In genomic region chr19:37317403-37318209, GRCh38 we compare ENCODE assay signal across 8 cellular contexts. TPM values are rescaled to one million over a fixed set of nuclear protein-coding genes. Genes with fewer than 3 reads are reported as not detected.
DNase-seq lines count a peak whose midpoint lies in the region; ATAC-seq and TF ChIP-seq lines count a peak whose summit lies in the region.

No MANE protein-coding gene starts in this region.

- H3K4me1 Mint-ChIP-seq in Caco-2 (ENCODE audit: low read depth, unreplicated experiment) (no peaks in the 10 kb centered on the region), endodermal cell (peaks cover 39% of the 10 kb centered on the region)

- peak; percentile 91 to 95 for DNase-seq in Caco-2
- peak; percentile 96 for DNase-seq in HT1080 (ENCODE audit: low read depth)
- DNase-seq in NOMO-1 treated with DMSO at 0.1 percent for 48 hours (lab: John Stamatoyannopoulos, UW; ENCODE audit: unreplicated experiment) = peak; percentile 99
- peak; percentile 75 for DNase-seq in activated CD8-positive, alpha-beta memory T cell treated with anti-CD3 and anti-CD28 coated beads, Interleukin-2, amount 50 U/mL, for 1 hour (ENCODE audit: extremely low read depth)
- DNase-seq in endodermal cell = peak; percentile 98
- peak; percentile 98 for DNase-seq in mesenteric fat pad (ENCODE audit: low spot score)
- peak; percentile 75 for DNase-seq in stimulated activated CD8-positive, alpha-beta memory T cell treated with anti-CD3 and anti-CD28 coated beads, Interleukin-15, amount 100 ng/mL, for 24 hours (ENCODE audit: low read depth)

- peak overlapping the region; percentile 87 for H3K9ac ChIP-seq in endodermal cell (ENCODE audit: extremely low read depth, low read length, poor library complexity, severe bottlenecking)

- H3K4me3 Mint-ChIP-seq in Caco-2 (ENCODE audit: unreplicated experiment) (peak overlapping the region; percentile 86), endodermal cell (peak overlapping the region; percentile 95)

- peaks cover 27% of the 10 kb centered on the region for H3K36me3 Mint-ChIP-seq in Caco-2 (ENCODE audit: insufficient read depth, unreplicated experiment)
- H3K36me3 Mint-ChIP-seq in endodermal cell (ENCODE audit: low read depth) = peaks cover 27% of the 10 kb centered on the region

- H3K4me3 ChIP-seq in Caco-2 (ENCODE audit: low read depth, low read length) (peak overlapping the region; percentile 84), endodermal cell (ENCODE audit: low read length) (peak overlapping the region; percentile 96)

- H3K27ac Mint-ChIP-seq in Caco-2 (ENCODE audit: unreplicated experiment) (peak overlapping the region; percentile 90), endodermal cell (peak overlapping the region; percentile 98)

- BruUV-seq in Caco-2 (replicated peaks; lab: Mats Ljungman, UMichigan) = no TSS peak

- CTCF ChIA-PET in Caco-2 (lab: Charles Lee) = no interaction called here

- peak in 1 of 2 experiments; percentile 33 for TF ChIP-seq CTCF in Caco-2 (IDR thresholded peaks at IDR 0.05; ENCODE audit: insufficient read depth in 1 of 2, low read depth in 1 of 2, low read length in 1 of 2, severe bottlenecking in 1 of 2, unreplicated experiment in 1 of 2)
- peak; percentile 53 for TF ChIP-seq CTCF in endodermal cell (conservative IDR thresholded peaks at IDR 0.05)

- intact Hi-C loops in Caco-2 (cut with micrococcal nuclease; ENCODE audit: unreplicated experiment) = loop anchor here (2.0 kb wide), 1 partner anchor 53 kb away; the partner anchor contains the start of gene ZNF527

- H3K36me3 ChIP-seq in Caco-2 (ENCODE audit: control insufficient read depth, insufficient read depth, low read length) (no peaks in the 10 kb centered on the region), endodermal cell (ENCODE audit: control insufficient read depth, insufficient read depth, low read length) (peaks cover 13% of the 10 kb centered on the region)

- WGBS in endodermal cell (ENCODE audit: insufficient coverage in 1 of 2, insufficient read length in 1 of 2), 2 experiments = 0% methylated on average over 36 to 57 of the region's 57 CpGs

- POLR2A ChIA-PET in Caco-2 (lab: Charles Lee) = interaction anchor here (0.6 to 1.0 kb wide), 2 partner anchors 53 to 277 kb away, joined by 3 to 4 read pairs; partner anchors contain the start of genes ZNF527, ZNF540 and ZNF571

- no peaks in the 10 kb centered on the region for H3K27me3 Mint-ChIP-seq in Caco-2 (ENCODE audit: insufficient read depth, unreplicated experiment)
- H3K27me3 Mint-ChIP-seq in endodermal cell (ENCODE audit: insufficient read depth) = no peaks in the 10 kb centered on the region

- H3K9me3 Mint-ChIP-seq in Caco-2 (ENCODE audit: unreplicated experiment) (peaks cover 29% of the 10 kb centered on the region), endodermal cell (peaks cover 2% of the 10 kb centered on the region)

- H3K27me3 ChIP-seq in Caco-2 (replicated peaks; ENCODE audit: control insufficient read depth, insufficient read depth, low read length) (no peaks in the 10 kb centered on the region), endodermal cell (ENCODE audit: control insufficient read depth, insufficient read depth, low read length, poor library complexity, severe bottlenecking) (no peaks in the 10 kb centered on the region)

- H3K9me3 ChIP-seq in Caco-2 (no peaks in the 10 kb centered on the region), endodermal cell (ENCODE audit: control insufficient read depth, low read length) (peaks cover 24% of the 10 kb centered on the region)

- no peaks in the 10 kb centered on the region for H3K4me1 ChIP-seq in Caco-2
- no peaks in the 10 kb centered on the region for H3K4me1 ChIP-seq in endodermal cell (ENCODE audit: control insufficient read depth, insufficient read depth, low read length)

- peak overlapping the region; percentile 61 for H3K27ac ChIP-seq in endodermal cell (ENCODE audit: low read depth, low read length)

- peak; percentile 96 for ATAC-seq in GM21360 (IDR thresholded peaks at IDR 0.05; ENCODE audit: unreplicated experiment)

RNA-seq across cellular contexts. Expression of gene ZNF527, which starts 53.3 kb away (rescaled TPM):
- total RNA-seq in Caco-2 (2022) (0.88 and 0.97 TPM in 2 replicates), endodermal cell (1 to 10 TPM; 4.6 to 5.3 TPM), mesenteric fat pad (3.0 TPM)
- 3.3 and 3.4 TPM in 2 replicates for total RNA-seq in HT1080 (2014; rRNA removed; shearing (Covaris generic))
- polyA plus RNA-seq in HT1080 (2015; cell fraction: cytosol; rRNA removed) = 2.3 and 2.9 TPM in 2 replicates
- polyA plus RNA-seq in HT1080 (2015; cell fraction: nucleus; rRNA removed) = 3.9 and 4.5 TPM in 2 replicates
- 3.9 TPM for polyA plus RNA-seq in endodermal cell (2013, experiment 1 of 2)
- 3.9 TPM for polyA plus RNA-seq in endodermal cell (2013, experiment 2 of 2)

Comparison
In these comparisons a context has a peak if more than half of its experiments do, and no peak if none do; other contexts are left out.
1. Peak in every context shown above with its lines: DNase-seq, ATAC-seq, H3K4me3 ChIP-seq and H3K27ac ChIP-seq.